Comparison of ENCODE assay signal across 19 cellular contexts in genomic region chr1:22163137-22163536, GRCh38. TPM values are rescaled to one million over a fixed set of nuclear protein-coding genes. Genes with fewer than 3 reads are reported as not detected.
DNase-seq lines count a peak whose midpoint lies in the region; ATAC-seq lines count a peak whose summit lies in the region.
"Had no signal": no experiment of that assay in that cellular context is flagged by ENCODE, and none has a peak within 500 bp of the region (broad histone marks: within the 10 kb centered on the region; RNA-seq: fewer than 3 reads in every experiment).

No MANE protein-coding gene starts in this region.

- intact Hi-C loops in left colon (cut with DNase I, micrococcal nuclease): no loop called here

- peak; percentile 63 for ATAC-seq in GM21390 (IDR thresholded peaks at IDR 0.05; ENCODE audit: unreplicated experiment)
- peak; percentile 73 for ATAC-seq in left colon
- ATAC-seq in GM21447 (IDR thresholded peaks at IDR 0.05; ENCODE audit: unreplicated experiment): no peak
- ATAC-seq in HG02678 (IDR thresholded peaks at IDR 0.05; ENCODE audit: unreplicated experiment): no peak

- DNase-seq in SHP77 (lab: John Stamatoyannopoulos, UW) (peak; percentile 55 to 86), left colon (no peak), NCI-H2171 treated with DMSO at 0.1 percent for 48 hours (lab: John Stamatoyannopoulos, UW) (no peak), NK-92 (lab: John Stamatoyannopoulos, UW; ENCODE audit: unreplicated experiment) (no peak)
- DNase-seq: ACHN; AML-193; Caco-2; GDM1; HFFc6; NCI-H1436; NCI-H1930; NCI-H2171; NCI-H446; NCI-H526 treated with DMSO at 0.1 percent for 48 hours; NK-92 treated with Interleukin-12 subunit alpha and Interleukin-12 subunit beta, amount 100 ng/mL, for 24 hours had no signal

RNA-seq across cellular contexts. Expression of gene WNT4, which starts 20.2 kb away (rescaled TPM):
- 1 to 10 TPM; 2.5 to 3.1 TPM for total RNA-seq in left colon
- total RNA-seq: HFFc6, OCI-LY7 had no signal

Comparison
In these comparisons a context has a peak if more than half of its experiments do, and no peak if none do; other contexts are left out.
1. ATAC-seq: peak in GM21390 (single experiment) and left colon (single experiment); none in GM21447 (single experiment) and HG02678 (single experiment).
2. DNase-seq: peak in SHP77 (2 of 2); none in left colon (0 of 2), NCI-H2171 treated with DMSO at 0.1 percent for 48 hours (single experiment) and NK-92 (single experiment).